Comparison of ENCODE assay signal across 9 cellular contexts in the genomic region with DNA sequence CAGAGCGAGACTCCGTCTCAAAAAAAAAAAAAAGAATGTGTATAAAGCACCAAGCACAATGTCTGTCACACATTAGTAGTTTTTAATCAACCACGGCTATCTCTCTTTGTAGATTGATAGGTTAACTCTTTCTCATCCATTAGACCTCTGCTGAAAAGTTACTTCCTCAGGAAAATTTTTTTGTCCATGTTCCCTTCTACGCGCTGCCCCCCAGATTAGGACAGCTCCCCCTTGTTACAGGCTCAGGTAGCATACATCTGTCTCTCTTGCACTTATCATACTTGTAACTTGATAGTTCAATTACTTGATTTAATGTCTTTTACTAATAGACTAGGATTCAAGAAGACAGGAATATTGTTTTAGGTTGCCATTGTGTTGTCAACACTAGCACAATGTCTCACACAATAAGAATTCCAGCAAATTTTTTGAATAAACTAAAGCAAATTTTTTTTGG. TPM values are rescaled to one million over a fixed set of nuclear protein-coding genes. Genes with fewer than 3 reads are reported as not detected.
DNase-seq lines count a peak whose midpoint lies in the region; ATAC-seq and TF ChIP-seq lines count a peak whose summit lies in the region.
"Had no signal": no experiment of that assay in that cellular context is flagged by ENCODE, and none has a peak within 500 bp of the region (broad histone marks: within the 10 kb centered on the region; RNA-seq: fewer than 3 reads in every experiment).

No MANE protein-coding gene starts in this region.

- H3K4me3 Mint-ChIP-seq in T-helper 17 cell: peak overlapping the region; percentile 97

- H3K36me3 Mint-ChIP-seq in T-helper 17 cell (ENCODE audit: low read depth): peaks cover 8% of the 10 kb centered on the region

- H3K9me3 ChIP-seq in left ventricle myocardium inferior (replicated peaks) (no peaks in the 10 kb centered on the region), right cardiac atrium (ENCODE audit: control insufficient read depth, low read length) (no peaks in the 10 kb centered on the region), T-helper 17 cell (ENCODE audit: control insufficient read depth, low read length, poor library complexity, severe bottlenecking) (no peaks in the 10 kb centered on the region), hepatocyte (ENCODE audit: low read depth) (no peaks in the 10 kb centered on the region)

- intact Hi-C loops in left ventricle myocardium inferior (cut with micrococcal nuclease): loop anchor here (10.0 kb wide), 1 partner anchor 600 kb away; no protein-coding TSS in a partner anchor
- intact Hi-C loops in right cardiac atrium (cut with DNase I): no loop called here

- H3K4me1 Mint-ChIP-seq in T-helper 17 cell: peaks cover 31% of the 10 kb centered on the region

- H3K27ac ChIP-seq in left ventricle myocardium inferior (replicated peaks): no peak overlapping the region
- H3K27ac ChIP-seq in right cardiac atrium (ENCODE audit: low read length): no peak overlapping the region
- H3K27ac ChIP-seq in hepatocyte: no peak overlapping the region

- peak overlapping the region; percentile 92 for H3K27ac Mint-ChIP-seq in T-helper 17 cell

- peaks cover 24% of the 10 kb centered on the region for H3K4me1 ChIP-seq in left ventricle myocardium inferior
- no peaks in the 10 kb centered on the region for H3K4me1 ChIP-seq in right cardiac atrium (ENCODE audit: control insufficient read depth, insufficient read depth, low read length)
- H3K4me1 ChIP-seq in hepatocyte (ENCODE audit: insufficient read depth): no peaks in the 10 kb centered on the region

- no peak for DNase-seq in left ventricle myocardium inferior
- no peak for DNase-seq in right cardiac atrium
- DNase-seq in T-helper 17 cell: no peak
- no peak for DNase-seq in hepatocyte (ENCODE audit: low spot score)
- DNase-seq in cerebellar nuclear complex (lab: John Stamatoyannopoulos, UW): no peak
- no peak for DNase-seq in T-helper 9 cell
- DNase-seq in GM19238 (ENCODE audit: insufficient read length, low spot score): no peak
- DNase-seq: NCI-H187 treated with DMSO at 0.1 percent for 48 hours had no signal

- H3K9me2 ChIP-seq in hepatocyte (replicated peaks; ENCODE audit: insufficient read depth): no peaks in the 10 kb centered on the region

- H3K36me3 ChIP-seq in left ventricle myocardium inferior: peaks cover 19% of the 10 kb centered on the region
- H3K36me3 ChIP-seq in hepatocyte (replicated peaks; ENCODE audit: insufficient read depth, low read depth): no peaks in the 10 kb centered on the region

- TF ChIP-seq CTCF in left ventricle myocardium inferior (IDR thresholded peaks at IDR 0.05; ENCODE audit: borderline replicate concordance) (no peak), hepatocyte (IDR thresholded peaks at IDR 0.05; ENCODE audit: poor library complexity) (no peak)

- H3K4me3 ChIP-seq in left ventricle myocardium inferior: peak overlapping the region; percentile 93
- H3K4me3 ChIP-seq in right cardiac atrium (ENCODE audit: low read length): no peak overlapping the region
- H3K4me3 ChIP-seq in hepatocyte: no peak overlapping the region

- no peak overlapping the region for H2AFZ ChIP-seq in hepatocyte

- H3K27me3 ChIP-seq in left ventricle myocardium inferior (ENCODE audit: low read depth) (no peaks in the 10 kb centered on the region), right cardiac atrium (ENCODE audit: control insufficient read depth, insufficient read depth) (no peaks in the 10 kb centered on the region), hepatocyte (no peaks in the 10 kb centered on the region)

- peak overlapping the region; percentile 85 for H3K4me2 ChIP-seq in hepatocyte

- ATAC-seq in right cardiac atrium (no peak), T-helper 17 cell (no peak), HG02973 (IDR thresholded peaks at IDR 0.05; ENCODE audit: unreplicated experiment) (no peak)

- H3K27me3 Mint-ChIP-seq in T-helper 17 cell: no peaks in the 10 kb centered on the region

- no peaks in the 10 kb centered on the region for H4K20me1 ChIP-seq in hepatocyte (ENCODE audit: insufficient read depth, poor library complexity, severe bottlenecking)

- 64% methylated on average over 5 of the region's 5 CpGs for WGBS in right cardiac atrium
- WGBS in hepatocyte (ENCODE audit: low lambda C conversion rate, missing lambda C conversion rate): 61% methylated on average over 3 of the region's 5 CpGs

- H3K79me2 ChIP-seq in hepatocyte: peaks cover 35% of the 10 kb centered on the region

RNA-seq across cellular contexts. Expression of gene SPDL1, which starts 1.5 kb away (rescaled TPM):
- total RNA-seq in left ventricle myocardium inferior: 4.3 TPM
- 1 to 10 TPM; 4.4 to 5.9 (median 5.3) TPM for total RNA-seq in right cardiac atrium
- 2.6 TPM for polyA plus RNA-seq in right cardiac atrium
- 1 to 10 TPM; 5.5 to 6.0 TPM for total RNA-seq in T-helper 17 cell
- total RNA-seq in hepatocyte: 16.7 and 27.3 TPM in 2 replicates
- 17.9 and 18.4 TPM in 2 replicates for polyA plus RNA-seq in hepatocyte

RNA-seq across cellular contexts. Expression of gene DOCK2, which starts 52.0 kb away (rescaled TPM):
- total RNA-seq in left ventricle myocardium inferior (4.2 TPM), right cardiac atrium (10 to 100 TPM in 2 of 4 donors, 1 to 10 TPM in 2; 4.7 to 14.2 (median 10.6) TPM), T-helper 17 cell (100 to 1,000 TPM; 249 to 284 TPM), hepatocyte (0.48 and 0.60 TPM in 2 replicates)
- polyA plus RNA-seq in right cardiac atrium (1.00 TPM), hepatocyte (0.62 TPM in 1 of 2 replicates, not detected in the other)

Comparison
In these comparisons a context has a peak if more than half of its experiments do, and no peak if none do; other contexts are left out.
1. RNA of gene DOCK2, which starts 52.0 kb away (total RNA-seq): 249 to 284 TPM in T-helper 17 cell; 4.7 to 14.2 TPM in right cardiac atrium, 4.2 TPM in left ventricle myocardium inferior (single experiment) and 0.48 to 0.60 TPM in hepatocyte; every median in the first group is over 10 times any median in the second.